In genomic region chr9:4792054-4792571, GRCh38 we compare ENCODE assay signal across 8 cellular contexts. TPM values are rescaled to one million over a fixed set of nuclear protein-coding genes. Genes with fewer than 3 reads are reported as not detected.
DNase-seq lines count a peak whose midpoint lies in the region; ATAC-seq and TF ChIP-seq lines count a peak whose summit lies in the region.

No MANE protein-coding gene starts in this region.

- H3K9me3 ChIP-seq in MM.1S (replicated peaks; ENCODE audit: insufficient read depth, low read length) (no peaks in the 10 kb centered on the region), mucosa of descending colon (no peaks in the 10 kb centered on the region)

- H3K9me3 Mint-ChIP-seq in central memory CD8-positive, alpha-beta T cell: no peaks in the 10 kb centered on the region

- no peak for DNase-seq in GM06990 (ENCODE audit: extremely low read depth, insufficient read length)
- DNase-seq in MM.1S: no peak
- DNase-seq in central memory CD8-positive, alpha-beta T cell (ENCODE audit: low spot score in 2 of 2): no peak
- no peak for DNase-seq in mucosa of descending colon
- DNase-seq in NCI-H1105 treated with DMSO at 0.1 percent for 48 hours (lab: John Stamatoyannopoulos, UW): no peak
- no peak for DNase-seq in NCI-H345 (lab: John Stamatoyannopoulos, UW)
- DNase-seq in activated CD4-positive, alpha-beta T cell treated with anti-CD3 and anti-CD28 coated beads, Interleukin-2, amount 50 U/mL, for 48 hours: no peak

- H3F3A ChIP-seq in MM.1S (ENCODE audit: insufficient read depth, low read length): peaks cover 13% of the 10 kb centered on the region

- peak overlapping the region; percentile 90 for H3K4me2 ChIP-seq in MM.1S (ENCODE audit: low read depth, low read length)

- peak overlapping the region; percentile 100 for H2AFZ ChIP-seq in MM.1S (ENCODE audit: low read length)

- H3K36me3 ChIP-seq in GM06990 (ENCODE audit: control insufficient read depth, insufficient read depth, low read length) (no peaks in the 10 kb centered on the region), MM.1S (replicated peaks; ENCODE audit: insufficient read depth, low read length) (no peaks in the 10 kb centered on the region), mucosa of descending colon (ENCODE audit: low read depth) (peaks cover 5% of the 10 kb centered on the region)

- H3K9ac ChIP-seq in MM.1S (ENCODE audit: low read length): peak overlapping the region; percentile 56

- peaks cover 10% of the 10 kb centered on the region for H3K27me3 Mint-ChIP-seq in central memory CD8-positive, alpha-beta T cell

- H3K27me3 ChIP-seq in GM06990 (replicated peaks; ENCODE audit: control insufficient read depth, insufficient read depth, low read length): no peaks in the 10 kb centered on the region
- H3K27me3 ChIP-seq in MM.1S (replicated peaks; ENCODE audit: insufficient read depth, low read length): no peaks in the 10 kb centered on the region

- H3K9me2 ChIP-seq in MM.1S (replicated peaks; ENCODE audit: insufficient read depth, low read length): no peaks in the 10 kb centered on the region

- TF ChIP-seq CTCF in GM06990 (IDR thresholded peaks at IDR 0.05; ENCODE audit: insufficient read depth, low read length, poor library complexity, severe bottlenecking) (no peak), MM.1S (IDR thresholded peaks at IDR 0.05; ENCODE audit: low read length) (no peak), mucosa of descending colon (IDR thresholded peaks at IDR 0.05) (no peak)

- peaks cover 44% of the 10 kb centered on the region for H3K79me2 ChIP-seq in MM.1S (ENCODE audit: low read length)

- H3K4me1 Mint-ChIP-seq in central memory CD8-positive, alpha-beta T cell: peaks cover 25% of the 10 kb centered on the region

- peak overlapping the region; percentile 96 for H3K27ac Mint-ChIP-seq in central memory CD8-positive, alpha-beta T cell (ENCODE audit: low read depth)

- peaks cover 6% of the 10 kb centered on the region; the same call in 1 of the 2 replicates for H4K20me1 ChIP-seq in MM.1S (ENCODE audit: insufficient read depth, low read length)

- ATAC-seq in GM21825 (IDR thresholded peaks at IDR 0.05; ENCODE audit: unreplicated experiment): peak; percentile 32
- ATAC-seq in central memory CD8-positive, alpha-beta T cell (replicated peaks; ENCODE audit: extremely low read depth, poor library complexity, severe bottlenecking): peak; percentile 45
- ATAC-seq in mucosa of descending colon: peak; percentile 30

- peaks cover 12% of the 10 kb centered on the region for H3K36me3 Mint-ChIP-seq in central memory CD8-positive, alpha-beta T cell (ENCODE audit: insufficient read depth)

- H3K4me3 ChIP-seq in GM06990 (replicated peaks; ENCODE audit: low read depth, low read length) (peak overlapping the region; percentile 81), MM.1S (ENCODE audit: low read length) (peak overlapping the region; percentile 79), mucosa of descending colon (peak overlapping the region; percentile 55)

- H3K4me1 ChIP-seq in MM.1S (ENCODE audit: low read length) (peaks cover 9% of the 10 kb centered on the region; the same call in 1 of the 2 replicates), mucosa of descending colon (ENCODE audit: low read depth) (peaks cover 9% of the 10 kb centered on the region)

- peak overlapping the region; percentile 87 for H3K4me3 Mint-ChIP-seq in central memory CD8-positive, alpha-beta T cell

- intact Hi-C loops in mucosa of descending colon (cut with DNase I, micrococcal nuclease): loop anchor here in 1 of 2 donors (10.0 kb wide), 1 partner anchor 193 kb away; the partner anchor contains the start of gene JAK2

- H3K27ac ChIP-seq in MM.1S (ENCODE audit: low read length): peak overlapping the region; percentile 18; the same call in 1 of the 2 replicates

RNA-seq across cellular contexts. Expression of gene RCL1, which starts 0.6 kb away (rescaled TPM):
- 10 to 100 TPM; 12.0 to 13.3 (median 12.4) TPM for total RNA-seq in mucosa of descending colon

RNA-seq across cellular contexts. Expression of gene AK3, which starts 51.1 kb away (rescaled TPM):
- 10 to 100 TPM; 71.4 to 86.8 (median 74.0) TPM for total RNA-seq in mucosa of descending colon
